ENCODE assay signal across 8 cellular contexts in the genomic region with DNA sequence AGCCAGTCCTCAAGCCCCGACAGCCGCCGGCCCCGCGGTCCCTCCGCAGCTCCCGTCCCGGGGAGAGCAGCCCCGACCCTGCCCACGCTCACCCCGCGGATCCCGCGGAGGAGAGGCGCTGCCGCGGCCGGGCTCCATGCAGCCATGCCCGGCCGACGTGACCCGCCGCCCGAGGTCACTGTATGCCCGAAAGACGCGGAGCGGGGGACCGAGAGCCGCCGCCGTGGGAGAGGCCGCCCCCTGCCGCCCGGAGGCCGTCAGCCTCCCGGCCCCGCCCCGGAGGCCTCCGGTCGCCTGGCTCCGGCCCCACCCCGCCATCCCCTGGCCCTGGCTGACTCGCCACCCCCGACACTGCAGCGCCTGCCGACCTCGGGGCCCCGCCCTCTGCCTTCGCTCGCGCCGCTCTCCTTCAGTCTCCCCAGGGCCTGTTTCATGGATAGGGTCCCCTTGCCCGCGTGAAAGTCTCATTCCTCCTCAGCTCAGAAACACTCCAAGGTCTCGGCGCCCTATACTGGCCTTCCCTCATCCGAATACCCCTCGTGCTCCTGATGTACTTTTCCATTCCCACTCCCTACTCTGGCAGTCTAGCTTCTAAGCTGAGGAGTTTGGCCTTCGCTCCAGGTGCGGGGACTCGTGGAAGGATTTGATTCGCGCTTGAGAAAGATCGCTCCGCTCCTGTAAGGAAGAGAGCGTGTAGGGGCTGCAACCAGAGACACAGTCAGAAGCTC. TPM values are rescaled to one million over a fixed set of nuclear protein-coding genes. Genes with fewer than 3 reads are reported as not detected.
A peak's percentile ranks its signal among the peaks of the same experiment; 100 is the strongest.
DNase-seq lines count a peak whose midpoint lies in the region; ATAC-seq and TF ChIP-seq lines count a peak whose summit lies in the region.

A gene with protein sequence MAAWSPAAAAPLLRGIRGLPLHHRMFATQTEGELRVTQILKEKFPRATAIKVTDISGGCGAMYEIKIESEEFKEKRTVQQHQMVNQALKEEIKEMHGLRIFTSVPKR (minus strand): TSS at position 184 of the 728 bp plus-strand sequence. CDS start 38 bp downstream, at position 146.

- ATAC-seq in GM21825 (IDR thresholded peaks at IDR 0.05; ENCODE audit: unreplicated experiment) (peak; percentile 92), RWPE2 (ENCODE audit: low read depth) (peak; percentile 89)

- H4K20me1 ChIP-seq in Karpas-422 (ENCODE audit: insufficient read depth, low read depth, low read length): peaks cover 10% of the 10 kb centered on the region

- peak; percentile 96 for TF ChIP-seq CTCF in RWPE2 (IDR thresholded peaks at IDR 0.05; ENCODE audit: poor library complexity, severe bottlenecking)
- peak; percentile 75 for TF ChIP-seq CTCF in neutrophil (IDR thresholded peaks at IDR 0.05)

- H2AFZ ChIP-seq in Karpas-422 (ENCODE audit: low read length): peak within 1 kb of the TSS; percentile 85; the same call in 1 of the 2 replicates

- H3K4me3 ChIP-seq in Karpas-422 (ENCODE audit: low read length) (peak within 1 kb of the TSS; percentile 76), RWPE2 (ENCODE audit: severe bottlenecking) (peak within 1 kb of the TSS; percentile 94), neutrophil (ENCODE audit: low read depth in 1 of 2, low read length in 1 of 2) (peak within 1 kb of the TSS; percentile 68 to 72)

- H3K27me3 ChIP-seq in Karpas-422 (ENCODE audit: low read length): no peaks in the 10 kb centered on the region
- H3K27me3 ChIP-seq in RWPE2 (ENCODE audit: insufficient read depth, poor library complexity, severe bottlenecking): no peaks in the 10 kb centered on the region
- no peaks in the 10 kb centered on the region for H3K27me3 ChIP-seq in neutrophil

- peak within 1 kb of the TSS; percentile 57 for H3K27ac ChIP-seq in Karpas-422 (ENCODE audit: low read length)
- H3K27ac ChIP-seq in RWPE2 (ENCODE audit: poor library complexity, severe bottlenecking): peak within 1 kb of the TSS; percentile 49
- H3K27ac ChIP-seq in neutrophil: peak within 1 kb of the TSS; percentile 33

- DNase-seq in ELR (ENCODE audit: low read depth) (peak; percentile 90), Karpas-422 (peak; percentile 98), RWPE2 (ENCODE audit: low spot score) (peak; percentile 85), foreskin melanocyte (peak; percentile 72), superior temporal gyrus (ENCODE audit: extremely low spot score) (peak; percentile 74)
- DNase-seq in activated effector memory CD4-positive, alpha-beta T cell treated with anti-CD3 and anti-CD28 coated beads, Interleukin-2, amount 50 U/mL, for 16 hours: peak; percentile 94

- H3K9me3 ChIP-seq in Karpas-422 (ENCODE audit: low read length) (no peaks in the 10 kb centered on the region), RWPE2 (ENCODE audit: severe bottlenecking) (no peaks in the 10 kb centered on the region), neutrophil (no peaks in the 10 kb centered on the region)

- H3K4me1 ChIP-seq in Karpas-422 (ENCODE audit: low read length) (peaks cover 59% of the 10 kb centered on the region), RWPE2 (ENCODE audit: insufficient read depth, poor library complexity, severe bottlenecking) (no peaks in the 10 kb centered on the region), neutrophil (ENCODE audit: control insufficient read depth in 1 of 2, insufficient read depth in 1 of 2, low read depth in 1 of 2, low read length in 1 of 2) (peaks cover 17 to 22% of the 10 kb centered on the region in 2 experiments)

- H3K9ac ChIP-seq in Karpas-422 (ENCODE audit: low read length): peak within 1 kb of the TSS; percentile 82

- peaks cover 16% of the 10 kb centered on the region for H3K79me2 ChIP-seq in Karpas-422 (ENCODE audit: low read length)

- H3K36me3 ChIP-seq in Karpas-422 (ENCODE audit: insufficient read depth, low read length) (peaks cover 24% of the 10 kb centered on the region; the same call in 1 of the 2 replicates), RWPE2 (ENCODE audit: low read depth) (peaks cover 21% of the 10 kb centered on the region), neutrophil (peaks cover 27% of the 10 kb centered on the region)

- no peaks in the 10 kb centered on the region for H3K9me2 ChIP-seq in Karpas-422 (replicated peaks; ENCODE audit: insufficient read depth, low read length)

- H3K4me2 ChIP-seq in Karpas-422 (ENCODE audit: low read depth, low read length, poor library complexity, severe bottlenecking): peak within 1 kb of the TSS; percentile 84

RNA-seq across cellular contexts. Expression of the gene that starts here (rescaled TPM):
- 37.3 and 120 TPM in 2 replicates for total RNA-seq in Karpas-422 (2014; rRNA removed; shearing (Covaris generic); ENCODE audit: low replicate concordance)

Comparison
In these comparisons a context has a peak if more than half of its experiments do, and no peak if none do; other contexts are left out.
1. Peak in every context shown above with its lines: DNase-seq, ATAC-seq, H3K4me3 ChIP-seq and H3K27ac ChIP-seq.